In genomic region chr22:50196256-50196655, GRCh38 we compare ENCODE assay signal across 18 cellular contexts.
"Had no signal": no experiment of that assay in that cellular context is flagged by ENCODE, and none has a peak within 500 bp of the region (broad histone marks: within the 10 kb centered on the region; RNA-seq: fewer than 3 reads in every experiment).

No MANE protein-coding gene starts in this region.

- H3K9me3 ChIP-seq: body of pancreas, esophagus muscularis mucosa, left ventricle myocardium inferior, suprapubic skin had no signal

- H3K27me3 ChIP-seq: body of pancreas, esophagus muscularis mucosa, suprapubic skin had no signal

- H3K4me3 ChIP-seq: body of pancreas, esophagus muscularis mucosa, left ventricle myocardium inferior, suprapubic skin had no signal

- H3K27ac ChIP-seq: body of pancreas, esophagus muscularis mucosa, left ventricle myocardium inferior, suprapubic skin had no signal

- ATAC-seq: activated CD4-positive, alpha-beta T cell treated with anti-CD3 and anti-CD28 coated beads for 36 hours; activated CD8-positive, alpha-beta T cell treated with anti-CD3 and anti-CD28 coated beads for 36 hours; activated T-cell treated with anti-CD3 and anti-CD28 coated beads, Interleukin-2, amount 50 U/mL, for 72 hours; body of pancreas; natural killer cell treated with Interleukin-12 subunit alpha and Interleukin-12 subunit beta and Interleukin-15 and Interleukin-18, amount 100 ng/mL, for 72 hours had no signal

- DNase-seq: activated CD4-positive, alpha-beta T cell treated with anti-CD3 and anti-CD28 coated beads for 36 hours; activated CD8-positive, alpha-beta T cell treated with anti-CD3 and anti-CD28 coated beads for 36 hours; activated gamma-delta T cell; activated naive CD8-positive, alpha-beta T cell treated with anti-CD3 and anti-CD28 coated beads for 36 hours; activated T-cell treated with anti-CD3 and anti-CD28 coated beads, Interleukin-2, amount 50 U/mL, for 72 hours; amygdala; effector CD4-positive, alpha-beta T cell; left ventricle myocardium inferior; occipital lobe; small intestine; stimulated activated CD4-positive, alpha-beta T cell treated with anti-CD3 and anti-CD28 coated beads, Interleukin-4, amount 100 ng/mL, for 4 hours; stimulated activated CD8-positive, alpha-beta memory T cell treated with anti-CD3 and anti-CD28 coated beads, Interleukin-4, amount 100 ng/mL, for 48 hours; T-helper 2 cell; trophoblast cell had no signal
